In the genomic region with DNA sequence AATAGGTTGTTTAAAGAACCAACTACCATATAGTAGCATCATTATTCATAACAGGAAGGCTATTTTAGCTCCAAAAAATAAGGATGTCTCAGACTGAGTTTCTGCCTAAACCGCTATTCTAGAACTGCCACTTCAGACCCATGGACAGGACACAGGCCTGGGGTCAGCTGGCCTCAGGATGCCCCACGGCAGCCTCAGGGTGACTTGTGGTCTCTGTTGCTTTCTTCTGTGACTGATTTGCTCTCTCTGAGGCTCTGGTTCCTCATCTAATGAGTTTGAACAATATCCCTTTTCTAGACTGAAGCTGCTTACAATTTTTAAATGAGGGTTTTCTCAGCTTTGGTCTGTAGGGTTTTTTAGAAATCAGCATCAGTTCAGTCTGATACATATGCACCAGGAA, we compare ENCODE assay signal across 1 cellular context.
TF ChIP-seq lines count a peak whose summit lies in the region.

No MANE protein-coding gene starts in this region.

TF ChIP-seq in GM12878, 131 proteins besides CTCF, POLR2A, EP300 and RAD21:
- TF ChIP-seq RUNX3 (IDR thresholded peaks at IDR 0.05; ENCODE audit: low read length) (peak; percentile 50), JUND (IDR thresholded peaks at IDR 0.05; ENCODE audit: low read depth, low read length) (no peak)
TF ChIP-seq in GM12878: peak in this region for 1.
